Comparison of ENCODE assay signal across 13 cellular contexts in the genomic region with DNA sequence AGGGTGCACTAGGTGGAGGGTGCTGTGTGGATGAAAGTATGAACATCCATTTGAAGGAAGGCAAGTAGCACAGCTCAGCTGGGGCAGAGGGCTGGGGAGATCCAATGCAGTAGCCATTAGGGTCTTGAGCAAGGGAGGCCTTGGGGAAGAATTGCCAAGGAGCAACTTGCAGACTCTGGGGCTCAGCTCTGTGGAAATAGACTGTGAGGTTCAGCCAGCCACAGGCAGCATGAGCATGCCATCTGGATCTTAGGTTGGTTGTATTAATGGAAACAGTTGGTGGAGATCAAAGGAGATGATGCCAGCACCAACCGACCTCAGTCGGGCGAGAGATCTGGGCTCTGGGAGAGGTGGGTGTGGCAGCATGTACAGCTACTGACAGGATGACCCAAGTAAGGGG. TPM values are rescaled to one million over a fixed set of nuclear protein-coding genes. Genes with fewer than 3 reads are reported as not detected.
DNase-seq lines count a peak whose midpoint lies in the region; ATAC-seq and TF ChIP-seq lines count a peak whose summit lies in the region.
"Had no signal": no experiment of that assay in that cellular context is flagged by ENCODE, and none has a peak within 500 bp of the region (broad histone marks: within the 10 kb centered on the region; RNA-seq: fewer than 3 reads in every experiment).

No MANE protein-coding gene starts in this region.

- H3K27ac ChIP-seq in OCI-LY1 (ENCODE audit: low read depth, low read length, poor library complexity, severe bottlenecking) (no peak overlapping the region), GM23248 (no peak overlapping the region)
- H3K27ac ChIP-seq: dorsolateral prefrontal cortex, gastroesophageal sphincter had no signal

- peak overlapping the region; percentile 49 for H3K4me3 ChIP-seq in OCI-LY1 (ENCODE audit: low read depth, low read length, poor library complexity, severe bottlenecking)
- H3K4me3 ChIP-seq in GM23248, result no peak overlapping the region
- H3K4me3 ChIP-seq: dorsolateral prefrontal cortex, gastroesophageal sphincter had no signal

- peak; percentile 20 for DNase-seq in activated naive CD4-positive, alpha-beta T cell treated with Interleukin-2 at 50 U/mL for 16 hours
- DNase-seq in activated naive CD4-positive, alpha-beta T cell treated with anti-CD3 and anti-CD28 coated beads, Interleukin-2, amount 50 U/mL, for 16 hours, result no peak
- DNase-seq in effector memory CD8-positive, alpha-beta T cell, result no peak
- DNase-seq in foreskin melanocyte (no peak), GM23248 (no peak), NCI-H748 treated with DMSO at 0.1 percent for 48 hours (lab: John Stamatoyannopoulos, UW) (no peak), mesenteric fat pad (ENCODE audit: low spot score) (no peak)
- DNase-seq: HFFc6, NCI-H1694 treated with DMSO at 0.1 percent for 48 hours, OCI-M1 had no signal

- H3K27me3 Mint-ChIP-seq in effector memory CD8-positive, alpha-beta T cell, result no peaks in the 10 kb centered on the region

- peak; percentile 14 for ATAC-seq in effector memory CD8-positive, alpha-beta T cell (replicated peaks)
- ATAC-seq: gastroesophageal sphincter had no signal

- H4K20me1 ChIP-seq in OCI-LY1 (ENCODE audit: insufficient read depth, low read length) (no peaks in the 10 kb centered on the region), GM23248 (ENCODE audit: insufficient read depth) (no peaks in the 10 kb centered on the region)

- H3F3A ChIP-seq in OCI-LY1 (ENCODE audit: insufficient read depth, low read length) (no peaks in the 10 kb centered on the region), GM23248 (ENCODE audit: insufficient read depth) (no peaks in the 10 kb centered on the region)

- 6 to 14% methylated on average over 3 of the region's 3 CpGs for WGBS in GM23248 (ENCODE audit: low coverage in 1 of 2, low lambda C conversion rate in 2 of 2, missing lambda C conversion rate in 2 of 2), 2 experiments

- no peak for TF ChIP-seq CTCF in OCI-LY1 (IDR thresholded peaks at IDR 0.05; ENCODE audit: low read length)

- peak overlapping the region; percentile 95 to 96 for H3K4me3 Mint-ChIP-seq in effector memory CD8-positive, alpha-beta T cell
- H3K4me3 Mint-ChIP-seq: HFFc6 had no signal

- H3K9ac ChIP-seq in OCI-LY1 (ENCODE audit: low read length) (peak overlapping the region; percentile 43; the same call in 1 of the 2 replicates), GM23248 (no peak overlapping the region)

- H3K4me1 Mint-ChIP-seq in effector memory CD8-positive, alpha-beta T cell (ENCODE audit: low read depth in 2 of 2), result peaks cover 70 to 80% of the 10 kb centered on the region in 2 donors

- H3K9me2 ChIP-seq in OCI-LY1 (ENCODE audit: low read depth, low read length) (no peaks in the 10 kb centered on the region), GM23248 (ENCODE audit: insufficient read depth) (no peaks in the 10 kb centered on the region)

- no peaks in the 10 kb centered on the region; the same call in 1 of the 2 replicates for H3K36me3 ChIP-seq in OCI-LY1 (ENCODE audit: insufficient read depth, low read length)
- H3K36me3 ChIP-seq in GM23248 (ENCODE audit: low read depth), result no peaks in the 10 kb centered on the region
- H3K36me3 ChIP-seq: gastroesophageal sphincter had no signal

- H3K27me3 ChIP-seq in OCI-LY1 (ENCODE audit: insufficient read depth, low read length) (no peaks in the 10 kb centered on the region), GM23248 (replicated peaks; ENCODE audit: insufficient read depth) (no peaks in the 10 kb centered on the region)

- H3K79me2 ChIP-seq in OCI-LY1 (ENCODE audit: insufficient read depth, low read length) (no peaks in the 10 kb centered on the region), GM23248 (ENCODE audit: insufficient read depth) (no peaks in the 10 kb centered on the region)

- in situ Hi-C loops in GM23248 (cut with MboI), result no loop called here

- no peaks in the 10 kb centered on the region for H3K9me3 ChIP-seq in OCI-LY1 (ENCODE audit: low read length)
- H3K9me3 ChIP-seq in GM23248 (ENCODE audit: low read depth), result no peaks in the 10 kb centered on the region
- H3K9me3 ChIP-seq: gastroesophageal sphincter had no signal

- H3K9me3 Mint-ChIP-seq in effector memory CD8-positive, alpha-beta T cell, result no peaks in the 10 kb centered on the region
- H3K9me3 Mint-ChIP-seq: HFFc6 had no signal

- peaks cover 17% of the 10 kb centered on the region for H3K4me1 ChIP-seq in OCI-LY1 (ENCODE audit: insufficient read depth, low read length, severe bottlenecking)
- H3K4me1 ChIP-seq in GM23248 (ENCODE audit: insufficient read depth), result no peaks in the 10 kb centered on the region
- H3K4me1 ChIP-seq: gastroesophageal sphincter had no signal

- H2AFZ ChIP-seq in OCI-LY1 (ENCODE audit: low read length) (peak overlapping the region; percentile 93), GM23248 (no peak overlapping the region)

- H3K4me2 ChIP-seq in OCI-LY1 (ENCODE audit: low read length) (peak overlapping the region; percentile 70), GM23248 (ENCODE audit: unreplicated experiment) (no peak overlapping the region)

- peaks cover 85% of the 10 kb centered on the region for H3K36me3 Mint-ChIP-seq in effector memory CD8-positive, alpha-beta T cell (ENCODE audit: insufficient read depth)

- peak overlapping the region; percentile 97 to 99 for H3K27ac Mint-ChIP-seq in effector memory CD8-positive, alpha-beta T cell
- H3K27ac Mint-ChIP-seq: HFFc6 had no signal

RNA-seq across cellular contexts. Expression of gene ZAP70, which starts 5.6 kb away (rescaled TPM):
- total RNA-seq in GM23248 (2014; rRNA removed; shearing (Covaris generic)), result not detected in 2 replicates
- polyA plus RNA-seq in GM23248 (2016; fragmentation: Nextera tagmentation; extraction: Ambion mirVana), result not detected in 2 replicates
- 1.3 TPM for total RNA-seq in mesenteric fat pad
- total RNA-seq: HFFc6 had no signal

RNA-seq across cellular contexts. Expression of gene C2orf92, which starts 49.4 kb away (rescaled TPM):
- 1.2 and 3.4 TPM in 2 replicates for total RNA-seq in GM23248 (2014; rRNA removed; shearing (Covaris generic))
- polyA plus RNA-seq in GM23248 (2016; fragmentation: Nextera tagmentation; extraction: Ambion mirVana), result 1.1 and 1.3 TPM in 2 replicates
- total RNA-seq in mesenteric fat pad, result 5.9 TPM

RNA-seq across cellular contexts. Expression of gene ACTR1B, which starts 55.1 kb away (rescaled TPM):
- 63.6 and 65.8 TPM in 2 replicates for total RNA-seq in GM23248 (2014; rRNA removed; shearing (Covaris generic))
- polyA plus RNA-seq in GM23248 (2016; fragmentation: Nextera tagmentation; extraction: Ambion mirVana), result 53.4 and 55.9 TPM in 2 replicates
- total RNA-seq in mesenteric fat pad, result 47.6 TPM
